Comparison of ENCODE assay signal across 9 cellular contexts in genomic region chr17:15649861-15650391, GRCh38. TPM values are rescaled to one million over a fixed set of nuclear protein-coding genes. Genes with fewer than 3 reads are reported as not detected.
DNase-seq lines count a peak whose midpoint lies in the region; ATAC-seq and TF ChIP-seq lines count a peak whose summit lies in the region.
"Had no signal": no experiment of that assay in that cellular context is flagged by ENCODE, and none has a peak within 500 bp of the region (broad histone marks: within the 10 kb centered on the region; RNA-seq: fewer than 3 reads in every experiment).

No MANE protein-coding gene starts in this region.

- H3K4me2 ChIP-seq in smooth muscle cell: peak overlapping the region; percentile 86

- H3K4me3 ChIP-seq in foreskin fibroblast (ENCODE audit: low read depth in 1 of 2, low read length in 2 of 2) (peak overlapping the region; percentile 96 to 100), smooth muscle cell (peak overlapping the region; percentile 49)

- no peaks in the 10 kb centered on the region for H4K20me1 ChIP-seq in smooth muscle cell (ENCODE audit: low read depth)

- no peak for ATAC-seq in HG03135 (IDR thresholded peaks at IDR 0.05; ENCODE audit: unreplicated experiment)

- no peak overlapping the region for H2AFZ ChIP-seq in smooth muscle cell (ENCODE audit: low read depth)

- H3K9ac ChIP-seq in smooth muscle cell (ENCODE audit: low read depth): peak overlapping the region; percentile 64

- H3K27me3 ChIP-seq in smooth muscle cell (ENCODE audit: low read depth): no peaks in the 10 kb centered on the region

- H3K4me1 ChIP-seq in smooth muscle cell (ENCODE audit: low read depth): peaks cover 27% of the 10 kb centered on the region

- no peak for TF ChIP-seq CTCF in foreskin fibroblast (IDR thresholded peaks at IDR 0.05; ENCODE audit: low read depth, low read length)
- TF ChIP-seq CTCF in smooth muscle cell (IDR thresholded peaks at IDR 0.05; ENCODE audit: borderline replicate concordance, insufficient read depth, poor library complexity, severe bottlenecking): no peak

- H3K27ac ChIP-seq in smooth muscle cell (ENCODE audit: low read depth): peak overlapping the region; percentile 79

- H3K36me3 ChIP-seq in smooth muscle cell (ENCODE audit: low read depth): no peaks in the 10 kb centered on the region

- peaks cover 17% of the 10 kb centered on the region for H3K79me2 ChIP-seq in smooth muscle cell (ENCODE audit: low read depth)

- no peaks in the 10 kb centered on the region for H3K9me3 ChIP-seq in smooth muscle cell (replicated peaks; ENCODE audit: low read depth)

- 60% methylated on average over 5 of the region's 5 CpGs for WGBS in smooth muscle cell (ENCODE audit: low lambda C conversion rate)

- no peaks in the 10 kb centered on the region for H3F3A ChIP-seq in smooth muscle cell (ENCODE audit: low read depth)

- DNase-seq in DMS53 treated with DMSO at 0.1 percent for 48 hours (lab: John Stamatoyannopoulos, UW; ENCODE audit: unreplicated experiment): peak; percentile 33
- DNase-seq in SW 1271 (lab: John Stamatoyannopoulos, UW): peak; percentile 49 to 72
- DNase-seq in foreskin fibroblast: peak in 1 of 2 donors; percentile 70
- no peak for DNase-seq in smooth muscle cell (lab: John Stamatoyannopoulos, UW; ENCODE audit: unreplicated experiment)
- DNase-seq in DMS153 treated with DMSO at 0.1 percent for 48 hours (lab: John Stamatoyannopoulos, UW; ENCODE audit: unreplicated experiment): no peak
- DNase-seq in NOMO-1 (lab: John Stamatoyannopoulos, UW; ENCODE audit: unreplicated experiment in 2 of 2): no peak
- DNase-seq in NCI-H2029 treated with DMSO at 0.1 percent for 48 hours (lab: John Stamatoyannopoulos, UW): no peak
- DNase-seq: activated naive CD8-positive, alpha-beta T cell treated with anti-CD3 and anti-CD28 coated beads, Interleukin-2, amount 10 ng/mL, durations not matched to agents 7 days and 5 days had no signal

RNA-seq across cellular contexts. Expression of gene FBXW10B, which starts 30.4 kb away (rescaled TPM):
- 3.1 and 3.4 TPM in 2 replicates for total RNA-seq in smooth muscle cell
- polyA plus RNA-seq in smooth muscle cell: 0.23 and 1.4 TPM in 2 replicates

RNA-seq across cellular contexts. Expression of gene TRIM16, which starts 34.2 kb away (rescaled TPM):
- 20.7 and 27.3 TPM in 2 replicates for total RNA-seq in smooth muscle cell
- polyA plus RNA-seq in smooth muscle cell: 29.7 and 43.0 TPM in 2 replicates

RNA-seq across cellular contexts. Expression of gene ZNF286A, which starts 49.6 kb away (rescaled TPM):
- total RNA-seq in smooth muscle cell: 39.6 and 52.8 TPM in 2 replicates
- polyA plus RNA-seq in smooth muscle cell: 9.2 and 17.9 TPM in 2 replicates

Comparison
In these comparisons a context has a peak if more than half of its experiments do, and no peak if none do; other contexts are left out.
1. DNase-seq: peak in DMS53 treated with DMSO at 0.1 percent for 48 hours (single experiment) and SW 1271 (2 of 2); none in smooth muscle cell (single experiment), DMS153 treated with DMSO at 0.1 percent for 48 hours (single experiment), NOMO-1 (0 of 2) and NCI-H2029 treated with DMSO at 0.1 percent for 48 hours (single experiment).